In genomic region chr22:39947488-39948216, GRCh38 we compare ENCODE assay signal across 20 cellular contexts. TPM values are rescaled to one million over a fixed set of nuclear protein-coding genes. Genes with fewer than 3 reads are reported as not detected.
DNase-seq lines count a peak whose midpoint lies in the region; ATAC-seq and TF ChIP-seq lines count a peak whose summit lies in the region.
"Had no signal": no experiment of that assay in that cellular context is flagged by ENCODE, and none has a peak within 500 bp of the region (broad histone marks: within the 10 kb centered on the region; RNA-seq: fewer than 3 reads in every experiment).

No MANE protein-coding gene starts in this region.

- no peak for TF ChIP-seq CTCF in activated CD8-positive, alpha-beta T cell treated with anti-CD3 and anti-CD28 coated beads for 36 hours (IDR thresholded peaks at IDR 0.05)

- H3K9ac ChIP-seq in HUES6 (ENCODE audit: low read length): peak overlapping the region; percentile 56

- no peak overlapping the region; the same call in 1 of the 2 replicates for H3K27ac ChIP-seq in HUES6 (ENCODE audit: low read depth, low read length)
- H3K27ac ChIP-seq in naive thymus-derived CD4-positive, alpha-beta T cell (ENCODE audit: low read depth, low read length): peak overlapping the region; percentile 79
- H3K27ac ChIP-seq: ascending aorta, neutrophil had no signal

- H3K27ac Mint-ChIP-seq in activated CD8-positive, alpha-beta T cell treated with anti-CD3 and anti-CD28 coated beads for 36 hours: peak overlapping the region; percentile 90
- H3K27ac Mint-ChIP-seq in naive thymus-derived CD4-positive, alpha-beta T cell: peak overlapping the region in 5 of 9 donors; percentile 77 to 98 (median 98)

- peaks cover 69% of the 10 kb centered on the region for H3K36me3 Mint-ChIP-seq in activated CD8-positive, alpha-beta T cell treated with anti-CD3 and anti-CD28 coated beads for 36 hours (ENCODE audit: low read depth)
- peaks cover 26 to 49% (median 41%) of the 10 kb centered on the region in 5 donors for H3K36me3 Mint-ChIP-seq in naive thymus-derived CD4-positive, alpha-beta T cell

- peak; percentile 43 for DNase-seq in NCI-H2107 treated with DMSO at 0.1 percent for 48 hours (lab: John Stamatoyannopoulos, UW; ENCODE audit: unreplicated experiment)
- DNase-seq in NCI-H2107 (lab: John Stamatoyannopoulos, UW): no peak
- DNase-seq in activated CD8-positive, alpha-beta T cell treated with anti-CD3 and anti-CD28 coated beads for 36 hours: no peak
- DNase-seq in naive thymus-derived CD4-positive, alpha-beta T cell: no peak
- DNase-seq in cardiac septum (ENCODE audit: low spot score): no peak
- DNase-seq in activated effector memory CD4-positive, alpha-beta T cell treated with Interleukin-2 at 50 U/mL for 16 hours: no peak
- DNase-seq: activated CD4-positive, alpha-beta T cell treated with anti-CD3 and anti-CD28 coated beads, Interleukin-2, amount 50 U/mL, for 48 hours; DMS 273 treated with DMSO at 0.1 percent for 48 hours; effector CD8-positive, alpha-beta T cell; kidney glomerular epithelial cell; OCI-M1; SW 1271 had no signal

- intact Hi-C loops in activated CD8-positive, alpha-beta T cell treated with anti-CD3 and anti-CD28 coated beads for 36 hours (cut with micrococcal nuclease): no loop called here
- intact Hi-C loops in naive thymus-derived CD4-positive, alpha-beta T cell (cut with micrococcal nuclease): loop anchor here (10.0 kb wide), 2 partner anchors 113 to 263 kb away; no protein-coding TSS in a partner anchor
- intact Hi-C loops in cardiac septum (cut with DNase I): no loop called here

- H3K27me3 ChIP-seq in HUES6 (ENCODE audit: control insufficient read depth, insufficient read depth, low read length): no peaks in the 10 kb centered on the region
- H3K27me3 ChIP-seq in naive thymus-derived CD4-positive, alpha-beta T cell (ENCODE audit: control insufficient read depth in 2 of 2, insufficient read depth in 2 of 2, low read length in 2 of 2): no peaks in the 10 kb centered on the region
- H3K27me3 ChIP-seq: ascending aorta, neutrophil had no signal

- no peaks in the 10 kb centered on the region for H3K9me3 ChIP-seq in HUES6 (ENCODE audit: control insufficient read depth, insufficient read depth, low read depth, low read length)
- H3K9me3 ChIP-seq in naive thymus-derived CD4-positive, alpha-beta T cell (ENCODE audit: control insufficient read depth in 2 of 3, low read length in 3 of 3): no peaks in the 10 kb centered on the region
- H3K9me3 ChIP-seq: ascending aorta, neutrophil had no signal

- no peaks in the 10 kb centered on the region for H3K27me3 Mint-ChIP-seq in activated CD8-positive, alpha-beta T cell treated with anti-CD3 and anti-CD28 coated beads for 36 hours
- H3K27me3 Mint-ChIP-seq in naive thymus-derived CD4-positive, alpha-beta T cell: no peaks in the 10 kb centered on the region

- peak overlapping the region; percentile 4; the same call in 1 of the 2 replicates for H3K4me3 ChIP-seq in HUES6 (ENCODE audit: low read depth, low read length)
- peak overlapping the region; percentile 26 for H3K4me3 ChIP-seq in naive thymus-derived CD4-positive, alpha-beta T cell (ENCODE audit: low read length)
- H3K4me3 ChIP-seq: ascending aorta, skin epidermis had no signal

- CTCF ChIA-PET in activated CD8-positive, alpha-beta T cell treated with anti-CD3 and anti-CD28 coated beads for 36 hours (lab: Charles Lee): interaction anchor here (0.9 to 4.0 kb wide), 6 partner anchors 13 to 77 kb away, joined by 3 to 26 read pairs (median 6); partner anchors contain the start of gene GRAP2
- CTCF ChIA-PET in naive thymus-derived CD4-positive, alpha-beta T cell (lab: Charles Lee): interaction anchor here (0.7 to 1.5 kb wide), 4 partner anchors 11 to 50 kb away, joined by 3 to 4 read pairs (median 4); no protein-coding TSS in a partner anchor

- POLR2A ChIA-PET in activated CD8-positive, alpha-beta T cell treated with anti-CD3 and anti-CD28 coated beads for 36 hours (lab: Charles Lee): interaction anchor here (0.6 to 3.1 kb wide), 8 partner anchors 11 to 629 kb away, joined by 3 to 17 read pairs (median 3); partner anchors contain the start of genes ATF4 and TMA7B
- POLR2A ChIA-PET in naive thymus-derived CD4-positive, alpha-beta T cell (lab: Charles Lee): interaction anchor here (0.8 to 1.6 kb wide), 4 partner anchors 12 to 286 kb away, joined by 3 to 5 read pairs (median 4); partner anchors contain the start of gene TMA7B

- no peaks in the 10 kb centered on the region for H3K9me3 Mint-ChIP-seq in activated CD8-positive, alpha-beta T cell treated with anti-CD3 and anti-CD28 coated beads for 36 hours
- H3K9me3 Mint-ChIP-seq in naive thymus-derived CD4-positive, alpha-beta T cell: no peaks in the 10 kb centered on the region

- no peak for ATAC-seq in activated CD8-positive, alpha-beta T cell treated with anti-CD3 and anti-CD28 coated beads for 36 hours
- no peak for ATAC-seq in naive thymus-derived CD4-positive, alpha-beta T cell
- no peak for ATAC-seq in HG03095 (IDR thresholded peaks at IDR 0.05; ENCODE audit: unreplicated experiment)
- ATAC-seq: HCT116 had no signal

- no peaks in the 10 kb centered on the region for H3K36me3 ChIP-seq in HUES6 (ENCODE audit: control insufficient read depth, insufficient read depth, low read length)
- H3K36me3 ChIP-seq in naive thymus-derived CD4-positive, alpha-beta T cell (ENCODE audit: control insufficient read depth in 2 of 3, insufficient read depth in 3 of 3, low read length in 3 of 3): peaks cover 6 to 17% (median 15%) of the 10 kb centered on the region in 3 experiments
- H3K36me3 ChIP-seq: ascending aorta, neutrophil had no signal

- H3K4me1 ChIP-seq in HUES6 (ENCODE audit: control insufficient read depth, insufficient read depth, low read length): peaks cover 48% of the 10 kb centered on the region
- peaks cover 82 to 99% of the 10 kb centered on the region in 2 donors for H3K4me1 ChIP-seq in naive thymus-derived CD4-positive, alpha-beta T cell (ENCODE audit: control insufficient read depth in 2 of 2, insufficient read depth in 2 of 2, low read length in 2 of 2)
- H3K4me1 ChIP-seq: ascending aorta had no signal

- H3K4me1 Mint-ChIP-seq in activated CD8-positive, alpha-beta T cell treated with anti-CD3 and anti-CD28 coated beads for 36 hours (ENCODE audit: low read depth): peaks cover 96% of the 10 kb centered on the region
- peaks cover 78 to 100% (median 94%) of the 10 kb centered on the region in 7 donors for H3K4me1 Mint-ChIP-seq in naive thymus-derived CD4-positive, alpha-beta T cell

- peak overlapping the region; percentile 60 for H3K4me3 Mint-ChIP-seq in activated CD8-positive, alpha-beta T cell treated with anti-CD3 and anti-CD28 coated beads for 36 hours
- peak overlapping the region in 9 of 10 donors; percentile 65 to 82 (median 78) for H3K4me3 Mint-ChIP-seq in naive thymus-derived CD4-positive, alpha-beta T cell

RNA-seq across cellular contexts. Expression of gene TMA7B, which starts 12.5 kb away (rescaled TPM):
- total RNA-seq in activated CD8-positive, alpha-beta T cell treated with anti-CD3 and anti-CD28 coated beads for 36 hours: 1 to 10 TPM; 2.2 to 2.3 TPM
- 10 to 100 TPM in 2 of 5 experiments, 1 to 10 TPM in 3; 6.4 to 12.8 (median 9.5) TPM for total RNA-seq in naive thymus-derived CD4-positive, alpha-beta T cell
- polyA plus RNA-seq in naive thymus-derived CD4-positive, alpha-beta T cell: 1 to 10 TPM; 2.6 to 3.3 TPM
- total RNA-seq in cardiac septum: not detected
- total RNA-seq: ascending aorta, glomerular endothelial cell, HT-29 had no signal

RNA-seq across cellular contexts. Expression of gene GRAP2, which starts 46.8 kb away (rescaled TPM):
- total RNA-seq in activated CD8-positive, alpha-beta T cell treated with anti-CD3 and anti-CD28 coated beads for 36 hours: 10 to 100 TPM; 83.2 to 86.8 TPM
- 100 to 1,000 TPM; 108 to 156 (median 145) TPM for total RNA-seq in naive thymus-derived CD4-positive, alpha-beta T cell
- 100 to 1,000 TPM in 1 of 2 donors, 10 to 100 TPM in 1; 55.2 to 109 TPM for polyA plus RNA-seq in naive thymus-derived CD4-positive, alpha-beta T cell
- total RNA-seq in cardiac septum: 1.2 TPM
- total RNA-seq: ascending aorta, glomerular endothelial cell, HT-29 had no signal

RNA-seq across cellular contexts. Expression of gene FAM83F, which starts 47.1 kb away (rescaled TPM):
- total RNA-seq in activated CD8-positive, alpha-beta T cell treated with anti-CD3 and anti-CD28 coated beads for 36 hours: 1 to 10 TPM; 1.5 to 2.0 TPM
- 10 to 100 TPM in 1 of 5 experiments, 1 to 10 TPM in 1, under 1 TPM in 3; 0.11 to 10.6 (median 0.51) TPM for total RNA-seq in naive thymus-derived CD4-positive, alpha-beta T cell
- polyA plus RNA-seq in naive thymus-derived CD4-positive, alpha-beta T cell: under 1 TPM in 1 of 2 donors, not detected in 1; 0.20 TPM
- total RNA-seq in cardiac septum: 2.3 TPM
- total RNA-seq: ascending aorta had no signal

RNA-seq across cellular contexts. Expression of gene ENTHD1, which starts 54.1 kb away (rescaled TPM):
- total RNA-seq in activated CD8-positive, alpha-beta T cell treated with anti-CD3 and anti-CD28 coated beads for 36 hours: under 1 TPM; 0.34 TPM
- under 1 TPM in 3 of 5 experiments, not detected in 2; 0.12 to 0.60 (median 0.30) TPM for total RNA-seq in naive thymus-derived CD4-positive, alpha-beta T cell
- under 1 TPM; 0.19 to 0.24 TPM for polyA plus RNA-seq in naive thymus-derived CD4-positive, alpha-beta T cell
- total RNA-seq in cardiac septum: not detected
- total RNA-seq: glomerular endothelial cell, HT-29 had no signal

Comparison
In these comparisons a context has a peak if more than half of its experiments do, and no peak if none do; other contexts are left out.
1. RNA of gene GRAP2, which starts 46.8 kb away (total RNA-seq): 108 to 156 TPM in naive thymus-derived CD4-positive, alpha-beta T cell and 83.2 to 86.8 TPM in activated CD8-positive, alpha-beta T cell treated with anti-CD3 and anti-CD28 coated beads for 36 hours; 1.2 TPM in cardiac septum (single experiment); every median in the first group is over 10 times any median in the second.
2. intact Hi-C loops: an anchor here in naive thymus-derived CD4-positive, alpha-beta T cell (10.0 kb wide); none called in activated CD8-positive, alpha-beta T cell treated with anti-CD3 and anti-CD28 coated beads for 36 hours and cardiac septum.